8 cellular contexts compared by ENCODE assay signal in the genomic region with DNA sequence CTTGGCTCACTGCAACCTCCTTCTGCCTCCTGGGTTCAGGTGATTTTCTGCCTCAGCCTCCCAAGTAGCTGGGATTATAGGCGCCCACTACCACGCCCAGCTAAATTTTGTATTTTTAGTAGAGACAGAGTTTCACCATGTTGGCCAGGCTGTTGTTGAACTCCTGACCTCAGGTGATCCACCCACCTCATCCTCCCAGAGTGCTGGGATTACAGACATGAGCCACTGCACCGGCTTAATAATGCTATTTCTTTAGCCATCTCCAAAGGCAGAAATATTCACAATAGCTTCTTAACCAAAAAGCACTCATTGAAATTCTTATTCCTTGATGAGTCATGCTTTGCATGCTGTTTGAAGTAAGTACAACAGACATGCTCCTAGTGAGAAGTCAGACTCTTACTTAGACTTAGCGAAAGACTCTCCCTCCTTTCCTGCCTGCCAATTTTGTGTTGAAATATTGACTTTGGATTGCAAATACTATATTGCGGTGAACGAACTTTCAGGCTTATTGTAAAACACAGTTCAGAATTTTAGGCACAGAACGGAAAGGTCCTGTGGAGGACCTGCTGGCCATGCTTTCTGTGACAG. TPM values are rescaled to one million over a fixed set of nuclear protein-coding genes. Genes with fewer than 3 reads are reported as not detected.
A peak's percentile ranks its signal among the peaks of the same experiment; 100 is the strongest.
DNase-seq lines count a peak whose midpoint lies in the region; ATAC-seq and TF ChIP-seq lines count a peak whose summit lies in the region.

No MANE protein-coding gene starts in this region.

- H3K36me3 ChIP-seq in endodermal cell (ENCODE audit: control insufficient read depth, insufficient read depth, low read length) (peaks cover 29% of the 10 kb centered on the region), SJCRH30 (no peaks in the 10 kb centered on the region)

- H3K4me1 ChIP-seq in endodermal cell (ENCODE audit: control insufficient read depth, insufficient read depth, low read length) (peaks cover 4% of the 10 kb centered on the region), SJCRH30 (0 out of 2 replicates have a peak, but pooled peaks cover 7% of the 10 kb centered on the region)

- H3K4me3 ChIP-seq in GM12875 (ENCODE audit: low read depth, low read length) (peak overlapping the region; percentile 13), endodermal cell (ENCODE audit: low read length) (peak overlapping the region; percentile 70), SJCRH30 (no peak overlapping the region), dorsolateral prefrontal cortex (peak overlapping the region in 6 of 59 donors; percentile 0 to 13 (median 6))

- H3K4me3 Mint-ChIP-seq in endodermal cell, result no peak overlapping the region

- no peaks in the 10 kb centered on the region for H3K9me3 ChIP-seq in endodermal cell (ENCODE audit: control insufficient read depth, low read length)
- no peaks in the 10 kb centered on the region for H3K9me3 ChIP-seq in SJCRH30 (replicated peaks)

- H3K36me3 Mint-ChIP-seq in endodermal cell (ENCODE audit: low read depth), result peaks cover 7% of the 10 kb centered on the region

- peaks cover 60% of the 10 kb centered on the region for H3K4me1 Mint-ChIP-seq in endodermal cell

- H3K27ac Mint-ChIP-seq in endodermal cell, result no peak overlapping the region

- no peak for TF ChIP-seq CTCF in GM12875 (IDR thresholded peaks at IDR 0.05; ENCODE audit: borderline replicate concordance, insufficient read depth, low read depth, low read length)
- no peak for TF ChIP-seq CTCF in endodermal cell (conservative IDR thresholded peaks at IDR 0.05)
- TF ChIP-seq CTCF in dorsolateral prefrontal cortex (IDR thresholded peaks at IDR 0.05 in 54 of 56, conservative IDR thresholded peaks at IDR 0.05 in 2 of 56; ENCODE audit: low read depth in 1 of 56, partially characterized antibody in 56 of 56), result no peak

- DNase-seq in OCI-M1 (lab: John Stamatoyannopoulos, UW) (peak; percentile 32), endodermal cell (no peak), renal cortical epithelial cell (ENCODE audit: low read depth) (peak; percentile 97), SJCRH30 (no peak), dorsolateral prefrontal cortex (no peak)
- no peak for DNase-seq in central memory CD4-positive, alpha-beta T cell

- intact Hi-C loops in dorsolateral prefrontal cortex (cut with DNase I), result no loop called here

- H3K27me3 ChIP-seq in endodermal cell (ENCODE audit: control insufficient read depth, insufficient read depth, low read length, poor library complexity, severe bottlenecking), result no peaks in the 10 kb centered on the region
- H3K27me3 ChIP-seq in SJCRH30, result no peaks in the 10 kb centered on the region
- no peaks in the 10 kb centered on the region for H3K27me3 ChIP-seq in dorsolateral prefrontal cortex

- H3K27me3 Mint-ChIP-seq in endodermal cell (ENCODE audit: insufficient read depth), result no peaks in the 10 kb centered on the region

- no peaks in the 10 kb centered on the region for H3K9me3 Mint-ChIP-seq in endodermal cell

- H3K27ac ChIP-seq in endodermal cell (ENCODE audit: low read depth, low read length) (no peak overlapping the region), SJCRH30 (no peak overlapping the region), dorsolateral prefrontal cortex (no peak overlapping the region)

- WGBS in endodermal cell (ENCODE audit: insufficient coverage in 1 of 2, insufficient read length in 1 of 2), 2 experiments, result 72 to 84% methylated on average over 7 of the region's 7 CpGs

- ATAC-seq in HG02885 (IDR thresholded peaks at IDR 0.05; ENCODE audit: poor library complexity, unreplicated experiment), result no peak

- peak overlapping the region; percentile 9 for H3K9ac ChIP-seq in endodermal cell (ENCODE audit: extremely low read depth, low read length, poor library complexity, severe bottlenecking)

RNA-seq across cellular contexts. Expression of a gene that starts 4.4 kb away (rescaled TPM):
- total RNA-seq in endodermal cell (100 to 1,000 TPM; 168 to 192 TPM), renal cortical epithelial cell (456 and 486 TPM in 2 replicates), dorsolateral prefrontal cortex (100 to 1,000 TPM in 113 of 120 experiments, 10 to 100 TPM in 7; 89.6 to 176 (median 126) TPM)
- 124 TPM for polyA plus RNA-seq in endodermal cell (2013, experiment 1 of 2)
- polyA plus RNA-seq in endodermal cell (2013, experiment 2 of 2), result 117 TPM
- 165 and 177 TPM in 2 replicates for total RNA-seq in SJCRH30 (2014; rRNA removed; shearing (Covaris generic))

Comparison
In these comparisons a context has a peak if more than half of its experiments do, and no peak if none do; other contexts are left out.
1. DNase-seq: peak in OCI-M1 (single experiment) and renal cortical epithelial cell (single experiment); none in endodermal cell (single experiment), central memory CD4-positive, alpha-beta T cell (single experiment), SJCRH30 (0 of 2) and dorsolateral prefrontal cortex (0 of 10).